17 cellular contexts compared by ENCODE assay signal in the genomic region with DNA sequence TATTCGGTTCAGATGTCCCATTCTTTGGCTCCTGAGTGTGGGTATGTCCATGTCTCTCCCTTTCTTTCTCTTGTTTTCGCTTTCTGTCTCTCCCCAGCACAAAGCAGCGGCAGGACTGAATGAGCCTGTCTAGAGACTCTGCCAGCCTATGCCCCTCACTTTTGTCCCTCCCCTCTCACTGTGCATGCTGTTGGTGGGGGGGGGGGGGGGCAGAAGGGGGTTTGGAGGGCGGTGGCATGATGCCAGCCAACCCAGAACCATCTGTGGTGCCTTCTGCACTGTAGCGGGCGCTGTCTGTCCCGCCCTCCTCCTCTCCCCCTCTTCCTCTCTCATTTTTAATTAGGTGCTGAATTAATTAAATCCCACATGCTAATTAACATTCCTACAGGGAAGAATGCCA. TPM values are rescaled to one million over a fixed set of nuclear protein-coding genes. Genes with fewer than 3 reads are reported as not detected.
DNase-seq lines count a peak whose midpoint lies in the region; ATAC-seq and TF ChIP-seq lines count a peak whose summit lies in the region.
"Had no signal": no experiment of that assay in that cellular context is flagged by ENCODE, and none has a peak within 500 bp of the region (broad histone marks: within the 10 kb centered on the region; RNA-seq: fewer than 3 reads in every experiment).

No MANE protein-coding gene starts in this region.

- DNase-seq in D341Med (ENCODE audit: low spot score) = peak; percentile 46
- peak; percentile 14 to 55 for DNase-seq in NCI-H446 (lab: John Stamatoyannopoulos, UW)
- DNase-seq in cerebellar nuclear complex (lab: John Stamatoyannopoulos, UW) = peak; percentile 17 to 47
- DNase-seq in medulla oblongata (ENCODE audit: extremely low spot score) = peak; percentile 39
- DNase-seq in GOT3 (lab: John Stamatoyannopoulos, UW) = no peak
- no peak for DNase-seq in SKM-1 treated with dmso at 0.1 percent for 144 hours (lab: John Stamatoyannopoulos, UW; ENCODE audit: unreplicated experiment)
- DNase-seq in AML-193 (lab: John Stamatoyannopoulos, UW) = no peak
- no peak for DNase-seq in omental fat pad (ENCODE audit: low spot score)
- DNase-seq: DND-41, H9, MM.1S, NCI-H1105, NCI-H2029, NCI-H748 treated with DMSO at 0.1 percent for 48 hours had no signal

- ATAC-seq in omental fat pad (ENCODE audit: low FRiP score) = no peak
- ATAC-seq: Panc1, Right ventricle myocardium inferior, SK-N-SH treated with all-trans-retinoic acid at 6 μM for 48 hours had no signal

- no peak for TF ChIP-seq CTCF in omental fat pad (IDR thresholded peaks at IDR 0.05)

RNA-seq across cellular contexts. Expression of gene NGDN, which starts 17.7 kb away (rescaled TPM):
- 10 to 100 TPM; 25.4 to 62.3 (median 33.5) TPM for total RNA-seq in omental fat pad

RNA-seq across cellular contexts. Expression of gene MYH7, which starts 51.8 kb away (rescaled TPM):
- total RNA-seq in omental fat pad = not detected
- total RNA-seq: H9 had no signal

Comparison
In these comparisons a context has a peak if more than half of its experiments do, and no peak if none do; other contexts are left out.
1. DNase-seq: peak in D341Med (single experiment), NCI-H446 (2 of 2), cerebellar nuclear complex (2 of 2) and medulla oblongata (single experiment); none in GOT3 (single experiment), SKM-1 treated with dmso at 0.1 percent for 144 hours (single experiment), AML-193 (0 of 2) and omental fat pad (single experiment).